In genomic region chr11:8709002-8709672, GRCh38 we compare ENCODE assay signal across 10 cellular contexts. TPM values are rescaled to one million over a fixed set of nuclear protein-coding genes. Genes with fewer than 3 reads are reported as not detected.
DNase-seq lines count a peak whose midpoint lies in the region; ATAC-seq, FAIRE-seq and TF ChIP-seq lines count a peak whose summit lies in the region.
"Had no signal": no experiment of that assay in that cellular context is flagged by ENCODE, and none has a peak within 500 bp of the region (broad histone marks: within the 10 kb centered on the region; RNA-seq: fewer than 3 reads in every experiment).

No MANE protein-coding gene starts in this region.

- CTCF ChIA-PET in H1 (lab: Charles Lee; ENCODE audit: partially characterized antibody): interaction anchor here (1.0 to 1.8 kb wide), 6 partner anchors 9 to 202 kb away, joined by 3 to 6 read pairs (median 4); partner anchors contain the start of gene AKIP1

- H3K4me3 ChIP-seq in H1 (ENCODE audit: extremely low read depth in 1 of 4, insufficient read depth in 2 of 4, low read depth in 3 of 4, low read length in 4 of 4) (no peak overlapping the region), lung (no peak overlapping the region), tibial artery (no peak overlapping the region), neuronal stem cell (ENCODE audit: low read length in 2 of 2) (no peak overlapping the region), MM.1S (ENCODE audit: low read length) (no peak overlapping the region)

- H4K91ac ChIP-seq in H1 (replicated peaks; ENCODE audit: insufficient read length, low read length): no peak overlapping the region
- no peak overlapping the region for H4K91ac ChIP-seq in neuronal stem cell (ENCODE audit: low read depth, low read length, poor library complexity)

- no peaks in the 10 kb centered on the region for H3K23me2 ChIP-seq in H1 (ENCODE audit: low read depth, low read length)

- H2BK20ac ChIP-seq in H1 (ENCODE audit: low read length): 0 out of 2 replicates have a peak overlapping the region, but pooled peaks have one; percentile 9

- no peaks in the 10 kb centered on the region for H4K20me1 ChIP-seq in H1 (replicated peaks in 1 of 2; ENCODE audit: control insufficient read depth in 1 of 2, insufficient read depth in 2 of 2, low read length in 2 of 2)
- no peaks in the 10 kb centered on the region for H4K20me1 ChIP-seq in MM.1S (ENCODE audit: insufficient read depth, low read length)

- H3K4me1 ChIP-seq in H1 (replicated peaks in 1 of 4; ENCODE audit: control insufficient read depth in 3 of 4, insufficient read depth in 4 of 4, low read length in 3 of 4): peaks cover 0 to 7% (median 6%) of the 10 kb centered on the region in 4 experiments; a peak in 4 of 7 replicates
- peaks cover 0 to 8% of the 10 kb centered on the region in 2 donors for H3K4me1 ChIP-seq in lung (ENCODE audit: control insufficient read depth in 2 of 2, insufficient read depth in 2 of 2, low read length in 2 of 2)
- H3K4me1 ChIP-seq in tibial artery: peaks cover 13 to 62% (median 36%) of the 10 kb centered on the region in 4 donors
- H3K4me1 ChIP-seq in neuronal stem cell (ENCODE audit: control insufficient read depth in 2 of 2, insufficient read depth in 1 of 2, low read depth in 1 of 2, low read length in 2 of 2): no peaks in the 10 kb centered on the region
- no peaks in the 10 kb centered on the region for H3K4me1 ChIP-seq in MM.1S (ENCODE audit: low read length)

- peak in 1 of 2 experiments; percentile 61; a peak in 1 of 3 replicates for TF ChIP-seq POLR2A in H1 (IDR thresholded peaks at IDR 0.05; ENCODE audit: control extremely low read depth in 1 of 2, low read depth in 2 of 2, low read length in 2 of 2)

- H2BK120ac ChIP-seq in H1 (replicated peaks; ENCODE audit: low read depth, low read length) (no peak overlapping the region), neuronal stem cell (ENCODE audit: low read depth, low read length) (no peak overlapping the region)

- H3K56ac ChIP-seq in H1 (replicated peaks; ENCODE audit: insufficient read length, low read depth, low read length): no peak overlapping the region

- H3K27ac ChIP-seq in H1 (ENCODE audit: low read depth, low read length): peak overlapping the region; percentile 75; the same call in 1 of the 2 replicates
- H3K27ac ChIP-seq in lung (ENCODE audit: low read depth in 1 of 2, low read length in 1 of 2): peak overlapping the region; percentile 34 to 80
- H3K27ac ChIP-seq in tibial artery: peak overlapping the region; percentile 93
- no peak overlapping the region for H3K27ac ChIP-seq in neuronal stem cell (replicated peaks; ENCODE audit: low read length)
- H3K27ac ChIP-seq in MM.1S (ENCODE audit: low read length): no peak overlapping the region

- H3K23ac ChIP-seq in H1 (ENCODE audit: insufficient read length) (no peak overlapping the region), neuronal stem cell (ENCODE audit: low read depth, low read length, poor library complexity) (no peak overlapping the region)

- 0 out of 2 replicates have a peak overlapping the region, but pooled peaks have one; percentile 40 for H2BK15ac ChIP-seq in H1 (ENCODE audit: low read length)
- no peak overlapping the region for H2BK15ac ChIP-seq in neuronal stem cell (ENCODE audit: low read length)

- TF ChIP-seq RAD21 in H1 (IDR thresholded peaks at IDR 0.05 in 1 of 2, conservative IDR thresholded peaks at IDR 0.05 in 1 of 2; ENCODE audit: low read depth in 2 of 2, low read length in 2 of 2): peak in 1 of 2 experiments; percentile 8; a peak in 1 of 4 replicates

- H3K9me3 Mint-ChIP-seq in CD14-positive monocyte: peaks cover 0 to 5% (median 0%) of the 10 kb centered on the region in 7 donors
- no peaks in the 10 kb centered on the region for H3K9me3 Mint-ChIP-seq in activated CD4-positive, alpha-beta T cell treated with anti-CD3 and anti-CD28 coated beads, Interleukin-2, amount 10 ng/mL, durations not matched to agents 24 days and 14 days

- H4K8ac ChIP-seq in H1 (ENCODE audit: extremely low read depth, insufficient read depth, low read length) (peak overlapping the region; percentile 46; the same call in 1 of the 2 replicates), neuronal stem cell (ENCODE audit: low read depth, low read length) (no peak overlapping the region)

- WGBS in H1 (ENCODE audit: extremely low coverage in 1 of 2, insufficient coverage in 1 of 2, insufficient read length in 1 of 2, insufficient replicate concordance in 2 of 2, low coverage in 1 of 2, low lambda C conversion rate in 2 of 2, missing lambda C conversion rate in 1 of 2), 2 experiments: 69% methylated on average over 12 of the region's 12 CpGs; no CpG with 5 or more reads in 1 of the 2 experiments
- WGBS in lung, 2 donors: 70 to 78% methylated on average over 12 of the region's 12 CpGs
- WGBS in neuronal stem cell (ENCODE audit: extremely low coverage in 2 of 2, insufficient read length in 2 of 2, insufficient replicate concordance in 1 of 2), 2 donors: no CpG with 5 or more reads among the region's 12 CpGs

- no peak overlapping the region for H3K4me3 Mint-ChIP-seq in CD14-positive monocyte
- no peak overlapping the region for H3K4me3 Mint-ChIP-seq in activated CD4-positive, alpha-beta T cell treated with anti-CD3 and anti-CD28 coated beads, Interleukin-2, amount 10 ng/mL, durations not matched to agents 24 days and 14 days

- POLR2A ChIA-PET in H1 (lab: Charles Lee; ENCODE audit: partially characterized antibody): interaction anchor here (0.8 to 3.2 kb wide), 5 partner anchors 9 to 20 kb away, joined by 3 to 18 read pairs (median 6); no protein-coding TSS in a partner anchor

- DNase-seq in LHCN-M2 (ENCODE audit: low read depth) (peak; percentile 74), H1 (ENCODE audit: low read depth in 1 of 2, low spot score in 2 of 2) (no peak), lung (ENCODE audit: low spot score) (no peak), tibial artery (peak; percentile 93 to 99), CD14-positive monocyte (ENCODE audit: low spot score) (no peak), neuronal stem cell (ENCODE audit: low spot score) (no peak), MM.1S (no peak)
- no peak for DNase-seq in activated CD4-positive, alpha-beta T cell treated with anti-CD3 and anti-CD28 coated beads, Interleukin-2, amount 10 ng/mL, durations not matched to agents 24 days and 14 days
- DNase-seq: activated CD4-positive, alpha-beta T cell treated with anti-CD3 and anti-CD28 coated beads, Interleukin-2, amount 50 U/mL, for 4 hours; NCI-H2107 had no signal

- H2AK5ac ChIP-seq in H1 (ENCODE audit: low read depth, low read length) (no peak overlapping the region), neuronal stem cell (ENCODE audit: low read depth, low read length) (no peak overlapping the region)

- TF ChIP-seq EP300 in H1 (IDR thresholded peaks at IDR 0.05; ENCODE audit: borderline replicate concordance in 1 of 2, low read depth in 2 of 2, low read length in 2 of 2): peak in 1 of 2 experiments; percentile 13; a peak in 1 of 3 replicates

- no peaks in the 10 kb centered on the region for H3K9me2 ChIP-seq in MM.1S (replicated peaks; ENCODE audit: insufficient read depth, low read length)

- peak overlapping the region in 1 of 4 experiments; percentile 29; a peak in 2 of 7 replicates for H3K9ac ChIP-seq in H1 (replicated peaks in 1 of 4; ENCODE audit: extremely low read depth in 1 of 4, low read depth in 3 of 4, low read length in 3 of 4)
- H3K9ac ChIP-seq in neuronal stem cell (ENCODE audit: low read depth, low read length, poor library complexity): no peak overlapping the region
- H3K9ac ChIP-seq in MM.1S (ENCODE audit: low read length): no peak overlapping the region

- ATAC-seq in lung (ENCODE audit: insufficient read depth, low FRiP score): no peak

- no peaks in the 10 kb centered on the region for H3K27me3 ChIP-seq in H1 (replicated peaks in 1 of 4; ENCODE audit: control insufficient read depth in 3 of 4, extremely low read depth in 1 of 4, insufficient read depth in 3 of 4, low read length in 3 of 4)
- no peaks in the 10 kb centered on the region for H3K27me3 ChIP-seq in lung (ENCODE audit: control insufficient read depth, insufficient read depth)
- no peaks in the 10 kb centered on the region for H3K27me3 ChIP-seq in tibial artery
- H3K27me3 ChIP-seq in neuronal stem cell (ENCODE audit: control insufficient read depth in 3 of 3, insufficient read depth in 3 of 3, low read depth in 1 of 3, low read length in 3 of 3): no peaks in the 10 kb centered on the region
- no peaks in the 10 kb centered on the region for H3K27me3 ChIP-seq in MM.1S (replicated peaks; ENCODE audit: insufficient read depth, low read length)

- no peak overlapping the region for H4K5ac ChIP-seq in H1 (ENCODE audit: insufficient read length, low read depth, low read length)

- no peaks in the 10 kb centered on the region for H3F3A ChIP-seq in MM.1S (ENCODE audit: insufficient read depth, low read length)

- no peaks in the 10 kb centered on the region for H3K79me2 ChIP-seq in H1 (ENCODE audit: control insufficient read depth in 1 of 2, insufficient read depth in 2 of 2, low read length in 2 of 2)
- no peaks in the 10 kb centered on the region for H3K79me2 ChIP-seq in MM.1S (ENCODE audit: low read length)

- intact Hi-C loops in tibial artery (cut with DNase I; ENCODE audit: low total_unique reads): loop anchor here (10.0 kb wide), 1 partner anchor 56 kb away; no protein-coding TSS in a partner anchor
- intact Hi-C loops in CD14-positive monocyte (cut with micrococcal nuclease): no loop called here
- intact Hi-C loops in activated CD4-positive, alpha-beta T cell treated with anti-CD3 and anti-CD28 coated beads, Interleukin-2, amount 10 ng/mL, durations not matched to agents 24 days and 14 days (cut with micrococcal nuclease): no loop called here

- H3K9me3 ChIP-seq in H1 (ENCODE audit: insufficient read depth in 2 of 2, low read depth in 1 of 2, low read length in 1 of 2): no peaks in the 10 kb centered on the region
- H3K9me3 ChIP-seq in lung (ENCODE audit: control insufficient read depth in 2 of 2, insufficient read depth in 1 of 2, low read length in 1 of 2): no peaks in the 10 kb centered on the region
- H3K9me3 ChIP-seq in tibial artery: no peaks in the 10 kb centered on the region
- H3K9me3 ChIP-seq in neuronal stem cell (replicated peaks in 1 of 2; ENCODE audit: control insufficient read depth in 2 of 2, insufficient read depth in 1 of 2, low read depth in 1 of 2, low read length in 2 of 2): no peaks in the 10 kb centered on the region
- no peaks in the 10 kb centered on the region for H3K9me3 ChIP-seq in MM.1S (replicated peaks; ENCODE audit: insufficient read depth, low read length)

- no peaks in the 10 kb centered on the region for H3K27me3 Mint-ChIP-seq in CD14-positive monocyte (ENCODE audit: low read depth in 3 of 3)
- no peaks in the 10 kb centered on the region for H3K27me3 Mint-ChIP-seq in activated CD4-positive, alpha-beta T cell treated with anti-CD3 and anti-CD28 coated beads, Interleukin-2, amount 10 ng/mL, durations not matched to agents 24 days and 14 days

- H3K14ac ChIP-seq in H1 (ENCODE audit: insufficient read length) (no peak overlapping the region), neuronal stem cell (ENCODE audit: low read length) (no peak overlapping the region)

- FAIRE-seq in H1 (lab: Jason Lieb, UNC): no peak

- no peaks in the 10 kb centered on the region for H3K79me1 ChIP-seq in H1 (ENCODE audit: low read depth, low read length)
- H3K79me1 ChIP-seq in neuronal stem cell (ENCODE audit: low read depth, low read length): no peaks in the 10 kb centered on the region

- no peak for TF ChIP-seq CTCF in H1 (IDR thresholded peaks at IDR 0.05; ENCODE audit: control extremely low read depth in 1 of 3, insufficient read depth in 1 of 3, low read depth in 1 of 3, low read length in 3 of 3)
- no peak for TF ChIP-seq CTCF in lung (IDR thresholded peaks at IDR 0.05; ENCODE audit: control extremely low read depth, extremely low read depth)
- TF ChIP-seq CTCF in tibial artery (IDR thresholded peaks at IDR 0.05): no peak
- TF ChIP-seq CTCF in CD14-positive monocyte (IDR thresholded peaks at IDR 0.05): no peak
- no peak for TF ChIP-seq CTCF in MM.1S (IDR thresholded peaks at IDR 0.05; ENCODE audit: low read length)

- H3K36me3 ChIP-seq in H1 (ENCODE audit: control insufficient read depth in 2 of 4, insufficient read depth in 4 of 4, low read length in 3 of 4) (no peaks in the 10 kb centered on the region; a peak in 1 of 8 replicates), lung (ENCODE audit: control insufficient read depth in 2 of 2, insufficient read depth in 2 of 2, low read length in 2 of 2) (peaks cover 4 to 32% of the 10 kb centered on the region in 2 donors), tibial artery (peaks cover 0 to 61% (median 28%) of the 10 kb centered on the region in 3 donors), neuronal stem cell (replicated peaks in 1 of 2; ENCODE audit: control insufficient read depth in 2 of 2, insufficient read depth in 2 of 2, low read length in 2 of 2) (peaks cover 41 to 92% of the 10 kb centered on the region in 2 donors), MM.1S (replicated peaks; ENCODE audit: insufficient read depth, low read length) (no peaks in the 10 kb centered on the region)

- H2BK12ac ChIP-seq in H1 (ENCODE audit: low read depth, low read length): 0 out of 2 replicates have a peak overlapping the region, but pooled peaks have one; percentile 41
- no peak overlapping the region for H2BK12ac ChIP-seq in neuronal stem cell (ENCODE audit: low read length)

- H3K4ac ChIP-seq in H1 (replicated peaks; ENCODE audit: insufficient read length, low read depth, low read length): no peak overlapping the region
- no peak overlapping the region for H3K4ac ChIP-seq in neuronal stem cell (ENCODE audit: low read length)

- H2AFZ ChIP-seq in H1 (ENCODE audit: low read length) (no peak overlapping the region), neuronal stem cell (ENCODE audit: low read length) (no peak overlapping the region), MM.1S (ENCODE audit: low read length) (no peak overlapping the region)

- no peak overlapping the region for H2BK5ac ChIP-seq in H1 (ENCODE audit: low read depth, low read length)
- no peak overlapping the region for H2BK5ac ChIP-seq in neuronal stem cell (ENCODE audit: low read length)

- no peaks in the 10 kb centered on the region for H3K36me3 Mint-ChIP-seq in CD14-positive monocyte
- no peaks in the 10 kb centered on the region for H3K36me3 Mint-ChIP-seq in activated CD4-positive, alpha-beta T cell treated with anti-CD3 and anti-CD28 coated beads, Interleukin-2, amount 10 ng/mL, durations not matched to agents 24 days and 14 days (ENCODE audit: low read depth)

- H3K27ac Mint-ChIP-seq in CD14-positive monocyte: peak overlapping the region in 1 of 7 donors; percentile 6
- no peak overlapping the region for H3K27ac Mint-ChIP-seq in activated CD4-positive, alpha-beta T cell treated with anti-CD3 and anti-CD28 coated beads, Interleukin-2, amount 10 ng/mL, durations not matched to agents 24 days and 14 days

- peak overlapping the region in 1 of 2 experiments; percentile 12; a peak in 1 of 4 replicates for H3K4me2 ChIP-seq in H1 (ENCODE audit: insufficient read depth in 1 of 2, low read depth in 2 of 2, low read length in 2 of 2)
- H3K4me2 ChIP-seq in neuronal stem cell (ENCODE audit: insufficient read depth, low read length, poor library complexity, severe bottlenecking): no peak overlapping the region
- H3K4me2 ChIP-seq in MM.1S (ENCODE audit: low read depth, low read length): no peak overlapping the region

- peak overlapping the region; percentile 62 for H3K18ac ChIP-seq in H1 (ENCODE audit: extremely low read depth, low read length)
- no peak overlapping the region for H3K18ac ChIP-seq in neuronal stem cell (ENCODE audit: low read length)

- H3K4me1 Mint-ChIP-seq in CD14-positive monocyte: peaks cover 23% of the 10 kb centered on the region
- H3K4me1 Mint-ChIP-seq in activated CD4-positive, alpha-beta T cell treated with anti-CD3 and anti-CD28 coated beads, Interleukin-2, amount 10 ng/mL, durations not matched to agents 24 days and 14 days: peaks cover 2% of the 10 kb centered on the region

RNA-seq across cellular contexts. Expression of gene RPL27A, which starts 26.5 kb away (rescaled TPM):
- total RNA-seq in LHCN-M2 (2014; rRNA removed) (514 and 527 TPM in 2 replicates), lung (1,000 to 10,000 TPM in 1 of 2 donors, 100 to 1,000 TPM in 1; 673 to 1,085 TPM)
- 2,571 TPM for polyA plus RNA-seq in LHCN-M2 (2012)
- 1,756 and 1,761 TPM in 2 replicates for total RNA-seq in H1 (2021; fragmentation: NEBNext Ultra II Directional; extraction: Animal tissue kit (Norgen Biotek cat#: 25700))
- polyA plus RNA-seq in H1 (2011; rRNA removed) (1,777 and 1,837 TPM in 2 replicates), lung (1,000 to 10,000 TPM; 1,741 to 4,912 TPM), CD14-positive monocyte (1,000 to 10,000 TPM; 1,091 to 1,233 TPM)
- polyA plus RNA-seq in H1 (2011; cell fraction: cytosol; rRNA removed): 2,449 TPM
- polyA plus RNA-seq in H1 (2011; cell fraction: nucleus; rRNA removed): 879 TPM
- polyA plus RNA-seq in H1 (2012, experiment 1 of 2): 2,701 to 2,826 TPM (median 2,726 TPM) in 4 replicates
- polyA plus RNA-seq in H1 (2012, experiment 2 of 2): 37,839 TPM
- polyA plus RNA-seq in H1 (2013, experiment 1 of 2): 2,237 TPM
- 2,283 TPM for polyA plus RNA-seq in H1 (2013, experiment 2 of 2)
- polyA minus RNA-seq in H1 (2011; rRNA and poly(A)+ RNA removed): 410 and 445 TPM in 2 replicates
- 498 TPM for polyA minus RNA-seq in H1 (2011; cell fraction: cytosol; rRNA and poly(A)+ RNA removed)
- 541 TPM for polyA minus RNA-seq in H1 (2011; cell fraction: nucleus; rRNA and poly(A)+ RNA removed)
- polyA plus RNA-seq in neuronal stem cell (2013, experiment 1 of 2): 2,211 TPM
- 2,173 TPM for polyA plus RNA-seq in neuronal stem cell (2013, experiment 2 of 2)
- 738 and 745 TPM in 2 replicates for total RNA-seq in activated CD4-positive, alpha-beta T cell treated with anti-CD3 and anti-CD28 coated beads, Interleukin-2, amount 10 ng/mL, durations not matched to agents 24 days and 14 days

RNA-seq across cellular contexts. Expression of gene TRIM66, which starts 26.7 kb away (rescaled TPM):
- total RNA-seq in LHCN-M2 (2014; rRNA removed) (2.2 and 8.5 TPM in 2 replicates), lung (10 to 100 TPM; 20.0 to 23.9 TPM)
- 3.7 TPM for polyA plus RNA-seq in LHCN-M2 (2012)
- 3.0 and 3.1 TPM in 2 replicates for total RNA-seq in H1 (2021; fragmentation: NEBNext Ultra II Directional; extraction: Animal tissue kit (Norgen Biotek cat#: 25700))
- polyA plus RNA-seq in H1 (2011; rRNA removed) (3.5 and 4.4 TPM in 2 replicates), lung (1 to 10 TPM; 2.0 to 2.6 TPM), CD14-positive monocyte (under 1 TPM; 0.04 to 0.47 TPM)
- 4.7 TPM for polyA plus RNA-seq in H1 (2011; cell fraction: cytosol; rRNA removed)
- polyA plus RNA-seq in H1 (2011; cell fraction: nucleus; rRNA removed): 17.7 TPM
- polyA plus RNA-seq in H1 (2012, experiment 1 of 2): 3.2 to 4.1 TPM (median 3.7 TPM) in 4 replicates
- polyA plus RNA-seq in H1 (2012, experiment 2 of 2): 0.46 TPM
- 2.2 TPM for polyA plus RNA-seq in H1 (2013, experiment 1 of 2)
- 1.5 TPM for polyA plus RNA-seq in H1 (2013, experiment 2 of 2)
- polyA minus RNA-seq in H1 (2011; rRNA and poly(A)+ RNA removed): 7.1 and 16.9 TPM in 2 replicates
- polyA minus RNA-seq in H1 (2011; cell fraction: cytosol; rRNA and poly(A)+ RNA removed): 2.7 TPM
- polyA minus RNA-seq in H1 (2011; cell fraction: nucleus; rRNA and poly(A)+ RNA removed): 13.4 TPM
- 1.3 TPM for polyA plus RNA-seq in neuronal stem cell (2013, experiment 1 of 2)
- polyA plus RNA-seq in neuronal stem cell (2013, experiment 2 of 2): 1.3 TPM
- 11.9 and 13.4 TPM in 2 replicates for total RNA-seq in activated CD4-positive, alpha-beta T cell treated with anti-CD3 and anti-CD28 coated beads, Interleukin-2, amount 10 ng/mL, durations not matched to agents 24 days and 14 days

Comparison
In these comparisons a context has a peak if more than half of its experiments do, and no peak if none do; other contexts are left out.
1. DNase-seq: peak in LHCN-M2 (single experiment) and tibial artery (2 of 2); none in H1 (0 of 2), lung (single experiment), CD14-positive monocyte (single experiment), neuronal stem cell (single experiment), activated CD4-positive, alpha-beta T cell treated with anti-CD3 and anti-CD28 coated beads, Interleukin-2, amount 10 ng/mL, durations not matched to agents 24 days and 14 days (single experiment) and MM.1S (single experiment).
2. H3K27ac ChIP-seq: peak in H1 (single experiment), lung (2 of 2) and tibial artery (2 of 2); none in neuronal stem cell (single experiment) and MM.1S (single experiment).